In the genomic region with DNA sequence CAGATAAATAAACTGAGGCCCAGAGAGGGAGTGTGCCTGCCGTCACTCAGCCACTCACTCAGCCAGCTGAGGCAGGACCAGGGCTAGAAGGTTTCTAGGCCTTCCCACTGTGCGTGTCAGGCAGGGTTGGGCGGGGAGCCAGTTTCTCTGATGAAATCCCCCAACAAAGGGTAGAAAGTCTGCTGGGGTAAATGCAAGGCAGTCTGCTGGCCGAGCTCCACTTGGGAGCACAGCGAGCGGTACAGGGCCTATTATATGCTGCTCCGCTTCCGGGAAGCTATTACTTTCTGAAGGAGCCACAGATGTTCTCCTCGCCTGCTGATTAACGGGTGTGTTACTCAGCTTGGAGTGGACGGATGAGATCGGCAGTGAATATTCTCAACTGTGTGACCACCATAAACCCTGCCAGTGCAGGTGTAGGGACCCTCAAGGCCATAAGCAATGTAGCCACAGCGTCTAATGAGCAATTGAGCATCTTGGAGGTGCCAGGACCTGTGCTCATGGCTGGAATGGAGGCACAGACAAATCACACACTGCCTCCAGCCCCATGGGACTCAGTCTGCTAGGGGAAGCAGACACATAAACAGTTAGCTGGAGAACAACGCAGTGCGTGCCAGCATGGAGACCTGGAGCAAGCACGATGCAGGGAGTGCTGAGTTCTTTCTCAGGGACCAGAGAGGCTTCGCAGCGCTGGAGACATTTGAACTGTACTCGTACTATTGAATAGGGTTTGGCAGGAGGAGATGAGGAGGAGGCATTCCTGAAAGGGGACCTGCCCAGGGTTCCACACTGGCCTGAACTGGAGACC, we compare ENCODE assay signal across 1 cellular context.
TF ChIP-seq lines count a peak whose summit lies in the region.

No MANE protein-coding gene starts in this region.

TF ChIP-seq in HEK293, 187 proteins besides CTCF, POLR2A, EP300 and RAD21 (continued from another document and continues in another):
- TF ChIP-seq, protein P1, sequence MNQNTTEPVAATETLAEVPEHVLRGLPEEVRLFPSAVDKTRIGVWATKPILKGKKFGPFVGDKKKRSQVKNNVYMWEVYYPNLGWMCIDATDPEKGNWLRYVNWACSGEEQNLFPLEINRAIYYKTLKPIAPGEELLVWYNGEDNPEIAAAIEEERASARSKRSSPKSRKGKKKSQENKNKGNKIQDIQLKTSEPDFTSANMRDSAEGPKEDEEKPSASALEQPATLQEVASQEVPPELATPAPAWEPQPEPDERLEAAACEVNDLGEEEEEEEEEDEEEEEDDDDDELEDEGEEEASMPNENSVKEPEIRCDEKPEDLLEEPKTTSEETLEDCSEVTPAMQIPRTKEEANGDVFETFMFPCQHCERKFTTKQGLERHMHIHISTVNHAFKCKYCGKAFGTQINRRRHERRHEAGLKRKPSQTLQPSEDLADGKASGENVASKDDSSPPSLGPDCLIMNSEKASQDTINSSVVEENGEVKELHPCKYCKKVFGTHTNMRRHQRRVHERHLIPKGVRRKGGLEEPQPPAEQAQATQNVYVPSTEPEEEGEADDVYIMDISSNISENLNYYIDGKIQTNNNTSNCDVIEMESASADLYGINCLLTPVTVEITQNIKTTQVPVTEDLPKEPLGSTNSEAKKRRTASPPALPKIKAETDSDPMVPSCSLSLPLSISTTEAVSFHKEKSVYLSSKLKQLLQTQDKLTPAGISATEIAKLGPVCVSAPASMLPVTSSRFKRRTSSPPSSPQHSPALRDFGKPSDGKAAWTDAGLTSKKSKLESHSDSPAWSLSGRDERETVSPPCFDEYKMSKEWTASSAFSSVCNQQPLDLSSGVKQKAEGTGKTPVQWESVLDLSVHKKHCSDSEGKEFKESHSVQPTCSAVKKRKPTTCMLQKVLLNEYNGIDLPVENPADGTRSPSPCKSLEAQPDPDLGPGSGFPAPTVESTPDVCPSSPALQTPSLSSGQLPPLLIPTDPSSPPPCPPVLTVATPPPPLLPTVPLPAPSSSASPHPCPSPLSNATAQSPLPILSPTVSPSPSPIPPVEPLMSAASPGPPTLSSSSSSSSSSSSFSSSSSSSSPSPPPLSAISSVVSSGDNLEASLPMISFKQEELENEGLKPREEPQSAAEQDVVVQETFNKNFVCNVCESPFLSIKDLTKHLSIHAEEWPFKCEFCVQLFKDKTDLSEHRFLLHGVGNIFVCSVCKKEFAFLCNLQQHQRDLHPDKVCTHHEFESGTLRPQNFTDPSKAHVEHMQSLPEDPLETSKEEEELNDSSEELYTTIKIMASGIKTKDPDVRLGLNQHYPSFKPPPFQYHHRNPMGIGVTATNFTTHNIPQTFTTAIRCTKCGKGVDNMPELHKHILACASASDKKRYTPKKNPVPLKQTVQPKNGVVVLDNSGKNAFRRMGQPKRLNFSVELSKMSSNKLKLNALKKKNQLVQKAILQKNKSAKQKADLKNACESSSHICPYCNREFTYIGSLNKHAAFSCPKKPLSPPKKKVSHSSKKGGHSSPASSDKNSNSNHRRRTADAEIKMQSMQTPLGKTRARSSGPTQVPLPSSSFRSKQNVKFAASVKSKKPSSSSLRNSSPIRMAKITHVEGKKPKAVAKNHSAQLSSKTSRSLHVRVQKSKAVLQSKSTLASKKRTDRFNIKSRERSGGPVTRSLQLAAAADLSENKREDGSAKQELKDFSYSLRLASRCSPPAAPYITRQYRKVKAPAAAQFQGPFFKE (tag by site-specific recombination; IDR thresholded peaks at IDR 0.05; ENCODE audit: borderline replicate concordance) = no peak
- TF ChIP-seq ZNF677 (tag by site-specific recombination; IDR thresholded peaks at IDR 0.05) (no peak), KLF7 (tag by site-specific recombination; IDR thresholded peaks at IDR 0.05; ENCODE audit: borderline replicate concordance) (no peak), SP2 (tag by site-specific recombination; IDR thresholded peaks at IDR 0.05) (no peak), GLIS2 (tag by site-specific recombination; IDR thresholded peaks at IDR 0.05) (peak; percentile 73), ZNF530 (tag by site-specific recombination; IDR thresholded peaks at IDR 0.05; ENCODE audit: low read depth) (no peak), ZNF202 (tag by site-specific recombination; IDR thresholded peaks at IDR 0.05; ENCODE audit: borderline replicate concordance) (no peak), OVOL3 (tag by site-specific recombination; IDR thresholded peaks at IDR 0.05) (no peak), ZFP37 (tag by site-specific recombination; IDR thresholded peaks at IDR 0.05) (no peak), KLF10 (tag by site-specific recombination; IDR thresholded peaks at IDR 0.05) (no peak), ZNF843 (tag by site-specific recombination; IDR thresholded peaks at IDR 0.05) (0 out of 2 replicates have a peak, but pooled peaks have one; percentile 69), ZNF596 (tag by site-specific recombination; IDR thresholded peaks at IDR 0.05) (0 out of 2 replicates have a peak, but pooled peaks have one; percentile 26), ZNF341 (tag by site-specific recombination; IDR thresholded peaks at IDR 0.05; ENCODE audit: low read depth) (peak; percentile 89), ZNF223 (tag by site-specific recombination; IDR thresholded peaks at IDR 0.05) (no peak), ZNF138 (tag by site-specific recombination; IDR thresholded peaks at IDR 0.05; ENCODE audit: borderline replicate concordance) (no peak), ZNF266 (tag by site-specific recombination; IDR thresholded peaks at IDR 0.05; ENCODE audit: low read depth) (no peak), BCL11A (tag by site-specific recombination; IDR thresholded peaks at IDR 0.05; ENCODE audit: low read depth) (no peak), ZNF501 (tag by site-specific recombination; IDR thresholded peaks at IDR 0.05) (no peak; the same call in 1 of the 2 replicates), ZNF776 (tag by site-specific recombination; IDR thresholded peaks at IDR 0.05; ENCODE audit: borderline replicate concordance) (no peak), ZNF561 (tag by site-specific recombination; IDR thresholded peaks at IDR 0.05; ENCODE audit: borderline replicate concordance) (0 out of 2 replicates have a peak, but pooled peaks have one; percentile 26), ZNF768 (tag by site-specific recombination; IDR thresholded peaks at IDR 0.05) (peak; percentile 86), PRDM1 (tag by site-specific recombination; IDR thresholded peaks at IDR 0.05) (no peak; the same call in 1 of the 2 replicates), YY2 (tag by site-specific recombination; IDR thresholded peaks at IDR 0.05) (no peak), ZNF175 (tag by site-specific recombination; IDR thresholded peaks at IDR 0.05) (no peak), ZNF514 (tag by site-specific recombination; IDR thresholded peaks at IDR 0.05) (no peak), ZNF391 (tag by site-specific recombination; IDR thresholded peaks at IDR 0.05; ENCODE audit: borderline replicate concordance, low read depth) (no peak), ZNF292 (tag by site-specific recombination; IDR thresholded peaks at IDR 0.05; ENCODE audit: borderline replicate concordance, low read depth) (no peak), HOXC10 (CRISPR knock-in tag; IDR thresholded peaks at IDR 0.05) (no peak), ZNF777 (tag by site-specific recombination; IDR thresholded peaks at IDR 0.05; ENCODE audit: borderline replicate concordance) (no peak), FEZF1 (tag by site-specific recombination; IDR thresholded peaks at IDR 0.05) (peak; percentile 46; the same call in 1 of the 2 replicates), IKZF3 (tag by site-specific recombination; IDR thresholded peaks at IDR 0.05) (peak; percentile 88)
- TF ChIP-seq, protein P2, sequence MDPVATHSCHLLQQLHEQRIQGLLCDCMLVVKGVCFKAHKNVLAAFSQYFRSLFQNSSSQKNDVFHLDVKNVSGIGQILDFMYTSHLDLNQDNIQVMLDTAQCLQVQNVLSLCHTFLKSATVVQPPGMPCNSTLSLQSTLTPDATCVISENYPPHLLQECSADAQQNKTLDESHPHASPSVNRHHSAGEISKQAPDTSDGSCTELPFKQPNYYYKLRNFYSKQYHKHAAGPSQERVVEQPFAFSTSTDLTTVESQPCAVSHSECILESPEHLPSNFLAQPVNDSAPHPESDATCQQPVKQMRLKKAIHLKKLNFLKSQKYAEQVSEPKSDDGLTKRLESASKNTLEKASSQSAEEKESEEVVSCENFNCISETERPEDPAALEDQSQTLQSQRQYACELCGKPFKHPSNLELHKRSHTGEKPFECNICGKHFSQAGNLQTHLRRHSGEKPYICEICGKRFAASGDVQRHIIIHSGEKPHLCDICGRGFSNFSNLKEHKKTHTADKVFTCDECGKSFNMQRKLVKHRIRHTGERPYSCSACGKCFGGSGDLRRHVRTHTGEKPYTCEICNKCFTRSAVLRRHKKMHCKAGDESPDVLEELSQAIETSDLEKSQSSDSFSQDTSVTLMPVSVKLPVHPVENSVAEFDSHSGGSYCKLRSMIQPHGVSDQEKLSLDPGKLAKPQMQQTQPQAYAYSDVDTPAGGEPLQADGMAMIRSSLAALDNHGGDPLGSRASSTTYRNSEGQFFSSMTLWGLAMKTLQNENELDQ (tag by site-specific recombination; IDR thresholded peaks at IDR 0.05; ENCODE audit: low read depth) = no peak
- TF ChIP-seq, protein P3, sequence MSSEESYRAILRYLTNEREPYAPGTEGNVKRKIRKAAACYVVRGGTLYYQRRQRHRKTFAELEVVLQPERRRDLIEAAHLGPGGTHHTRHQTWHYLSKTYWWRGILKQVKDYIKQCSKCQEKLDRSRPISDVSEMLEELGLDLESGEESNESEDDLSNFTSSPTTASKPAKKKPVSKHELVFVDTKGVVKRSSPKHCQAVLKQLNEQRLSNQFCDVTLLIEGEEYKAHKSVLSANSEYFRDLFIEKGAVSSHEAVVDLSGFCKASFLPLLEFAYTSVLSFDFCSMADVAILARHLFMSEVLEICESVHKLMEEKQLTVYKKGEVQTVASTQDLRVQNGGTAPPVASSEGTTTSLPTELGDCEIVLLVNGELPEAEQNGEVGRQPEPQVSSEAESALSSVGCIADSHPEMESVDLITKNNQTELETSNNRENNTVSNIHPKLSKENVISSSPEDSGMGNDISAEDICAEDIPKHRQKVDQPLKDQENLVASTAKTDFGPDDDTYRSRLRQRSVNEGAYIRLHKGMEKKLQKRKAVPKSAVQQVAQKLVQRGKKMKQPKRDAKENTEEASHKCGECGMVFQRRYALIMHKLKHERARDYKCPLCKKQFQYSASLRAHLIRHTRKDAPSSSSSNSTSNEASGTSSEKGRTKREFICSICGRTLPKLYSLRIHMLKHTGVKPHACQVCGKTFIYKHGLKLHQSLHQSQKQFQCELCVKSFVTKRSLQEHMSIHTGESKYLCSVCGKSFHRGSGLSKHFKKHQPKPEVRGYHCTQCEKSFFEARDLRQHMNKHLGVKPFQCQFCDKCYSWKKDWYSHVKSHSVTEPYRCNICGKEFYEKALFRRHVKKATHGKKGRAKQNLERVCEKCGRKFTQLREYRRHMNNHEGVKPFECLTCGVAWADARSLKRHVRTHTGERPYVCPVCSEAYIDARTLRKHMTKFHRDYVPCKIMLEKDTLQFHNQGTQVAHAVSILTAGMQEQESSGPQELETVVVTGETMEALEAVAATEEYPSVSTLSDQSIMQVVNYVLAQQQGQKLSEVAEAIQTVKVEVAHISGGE (tag by site-specific recombination; conservative IDR thresholded peaks at IDR 0.05; ENCODE audit: low read depth) = peak; percentile 72
- TF ChIP-seq, protein P4, sequence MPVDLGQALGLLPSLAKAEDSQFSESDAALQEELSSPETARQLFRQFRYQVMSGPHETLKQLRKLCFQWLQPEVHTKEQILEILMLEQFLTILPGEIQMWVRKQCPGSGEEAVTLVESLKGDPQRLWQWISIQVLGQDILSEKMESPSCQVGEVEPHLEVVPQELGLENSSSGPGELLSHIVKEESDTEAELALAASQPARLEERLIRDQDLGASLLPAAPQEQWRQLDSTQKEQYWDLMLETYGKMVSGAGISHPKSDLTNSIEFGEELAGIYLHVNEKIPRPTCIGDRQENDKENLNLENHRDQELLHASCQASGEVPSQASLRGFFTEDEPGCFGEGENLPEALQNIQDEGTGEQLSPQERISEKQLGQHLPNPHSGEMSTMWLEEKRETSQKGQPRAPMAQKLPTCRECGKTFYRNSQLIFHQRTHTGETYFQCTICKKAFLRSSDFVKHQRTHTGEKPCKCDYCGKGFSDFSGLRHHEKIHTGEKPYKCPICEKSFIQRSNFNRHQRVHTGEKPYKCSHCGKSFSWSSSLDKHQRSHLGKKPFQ (tag by site-specific recombination; IDR thresholded peaks at IDR 0.05) = no peak; the same call in 1 of the 2 replicates
- TF ChIP-seq, protein P5, sequence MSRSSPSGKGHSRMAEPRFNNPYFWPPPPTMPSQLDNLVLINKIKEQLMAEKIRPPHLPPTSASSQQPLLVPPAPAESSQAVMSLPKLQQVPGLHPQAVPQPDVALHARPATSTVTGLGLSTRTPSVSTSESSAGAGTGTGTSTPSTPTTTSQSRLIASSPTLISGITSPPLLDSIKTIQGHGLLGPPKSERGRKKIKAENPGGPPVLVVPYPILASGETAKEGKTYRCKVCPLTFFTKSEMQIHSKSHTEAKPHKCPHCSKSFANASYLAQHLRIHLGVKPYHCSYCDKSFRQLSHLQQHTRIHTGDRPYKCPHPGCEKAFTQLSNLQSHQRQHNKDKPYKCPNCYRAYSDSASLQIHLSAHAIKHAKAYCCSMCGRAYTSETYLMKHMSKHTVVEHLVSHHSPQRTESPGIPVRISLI (tag by site-specific recombination; IDR thresholded peaks at IDR 0.05) = no peak
- TF ChIP-seq, protein P6, sequence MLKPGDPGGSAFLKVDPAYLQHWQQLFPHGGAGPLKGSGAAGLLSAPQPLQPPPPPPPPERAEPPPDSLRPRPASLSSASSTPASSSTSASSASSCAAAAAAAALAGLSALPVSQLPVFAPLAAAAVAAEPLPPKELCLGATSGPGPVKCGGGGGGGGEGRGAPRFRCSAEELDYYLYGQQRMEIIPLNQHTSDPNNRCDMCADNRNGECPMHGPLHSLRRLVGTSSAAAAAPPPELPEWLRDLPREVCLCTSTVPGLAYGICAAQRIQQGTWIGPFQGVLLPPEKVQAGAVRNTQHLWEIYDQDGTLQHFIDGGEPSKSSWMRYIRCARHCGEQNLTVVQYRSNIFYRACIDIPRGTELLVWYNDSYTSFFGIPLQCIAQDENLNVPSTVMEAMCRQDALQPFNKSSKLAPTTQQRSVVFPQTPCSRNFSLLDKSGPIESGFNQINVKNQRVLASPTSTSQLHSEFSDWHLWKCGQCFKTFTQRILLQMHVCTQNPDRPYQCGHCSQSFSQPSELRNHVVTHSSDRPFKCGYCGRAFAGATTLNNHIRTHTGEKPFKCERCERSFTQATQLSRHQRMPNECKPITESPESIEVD (tag by site-specific recombination; IDR thresholded peaks at IDR 0.05) = 0 out of 2 replicates have a peak, but pooled peaks have one; percentile 27
- TF ChIP-seq, protein P7, sequence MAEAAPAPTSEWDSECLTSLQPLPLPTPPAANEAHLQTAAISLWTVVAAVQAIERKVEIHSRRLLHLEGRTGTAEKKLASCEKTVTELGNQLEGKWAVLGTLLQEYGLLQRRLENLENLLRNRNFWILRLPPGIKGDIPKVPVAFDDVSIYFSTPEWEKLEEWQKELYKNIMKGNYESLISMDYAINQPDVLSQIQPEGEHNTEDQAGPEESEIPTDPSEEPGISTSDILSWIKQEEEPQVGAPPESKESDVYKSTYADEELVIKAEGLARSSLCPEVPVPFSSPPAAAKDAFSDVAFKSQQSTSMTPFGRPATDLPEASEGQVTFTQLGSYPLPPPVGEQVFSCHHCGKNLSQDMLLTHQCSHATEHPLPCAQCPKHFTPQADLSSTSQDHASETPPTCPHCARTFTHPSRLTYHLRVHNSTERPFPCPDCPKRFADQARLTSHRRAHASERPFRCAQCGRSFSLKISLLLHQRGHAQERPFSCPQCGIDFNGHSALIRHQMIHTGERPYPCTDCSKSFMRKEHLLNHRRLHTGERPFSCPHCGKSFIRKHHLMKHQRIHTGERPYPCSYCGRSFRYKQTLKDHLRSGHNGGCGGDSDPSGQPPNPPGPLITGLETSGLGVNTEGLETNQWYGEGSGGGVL (tag by site-specific recombination; IDR thresholded peaks at IDR 0.05) = no peak
